In genomic region chr1:179002552-179003345, GRCh38 we compare ENCODE assay signal across 8 cellular contexts. TPM values are rescaled to one million over a fixed set of nuclear protein-coding genes. Genes with fewer than 3 reads are reported as not detected.
DNase-seq lines count a peak whose midpoint lies in the region; ATAC-seq, FAIRE-seq and TF ChIP-seq lines count a peak whose summit lies in the region.

No MANE protein-coding gene starts in this region.

- no peak for TF ChIP-seq EP300 in A549 (IDR thresholded peaks at IDR 0.05)

- H3K4me1 Mint-ChIP-seq in mesothelial cell of epicardium, result peaks cover 13% of the 10 kb centered on the region

- H3K27ac ChIP-seq in A549, result peak overlapping the region; percentile 61 to 67
- no peak overlapping the region for H3K27ac ChIP-seq in effector memory CD4-positive, alpha-beta T cell (ENCODE audit: insufficient read depth, low read length, poor library complexity, severe bottlenecking)

- ATAC-seq in A549, result peak; percentile 92 to 94
- ATAC-seq in GM18519 (IDR thresholded peaks at IDR 0.05; ENCODE audit: low FRiP score, unreplicated experiment), result peak; percentile 62
- ATAC-seq in HG03097 (IDR thresholded peaks at IDR 0.05; ENCODE audit: low FRiP score, unreplicated experiment), result peak; percentile 86

- CTCF ChIA-PET in A549 (lab: Yijun Ruan, JAX), result interaction anchor here (0.6 to 9.0 kb wide), 91 partner anchors 9 to 1055 kb away, joined by 3 to 352 read pairs (median 4); partner anchors contain the start of genes CLEC20A and TOR3A

- no peaks in the 10 kb centered on the region for H3K36me3 ChIP-seq in effector memory CD4-positive, alpha-beta T cell (ENCODE audit: control insufficient read depth, insufficient read depth, low read length)

- no peaks in the 10 kb centered on the region for H3K27me3 ChIP-seq in effector memory CD4-positive, alpha-beta T cell (replicated peaks; ENCODE audit: control insufficient read depth, insufficient read depth, low read length, poor library complexity, severe bottlenecking)

- no peaks in the 10 kb centered on the region for H3K9me3 Mint-ChIP-seq in mesothelial cell of epicardium

- TF ChIP-seq CTCF in A549 (IDR thresholded peaks at IDR 0.05) (peak; percentile 95), mesothelial cell of epicardium (IDR thresholded peaks at IDR 0.05; ENCODE audit: unreplicated experiment) (peak; percentile 95)

- no peak overlapping the region for H3K27ac Mint-ChIP-seq in mesothelial cell of epicardium

- H3K4me3 ChIP-seq in A549, result peak overlapping the region; percentile 16; the same call in 1 of the 3 replicates
- no peak overlapping the region for H3K4me3 ChIP-seq in effector memory CD4-positive, alpha-beta T cell (ENCODE audit: insufficient read depth, low read depth, low read length, poor library complexity, severe bottlenecking)

- H3K4me2 ChIP-seq in A549, result peak overlapping the region; percentile 65

- 24% methylated on average over 20 of the region's 20 CpGs for WGBS in A549 (ENCODE audit: missing lambda C conversion rate)

- TF ChIP-seq RAD21 in A549 (conservative IDR thresholded peaks at IDR 0.05 in 1 of 2, IDR thresholded peaks at IDR 0.05 in 1 of 2), result peak; percentile 96 to 98

- H3K9me3 ChIP-seq in A549, result no peaks in the 10 kb centered on the region
- no peaks in the 10 kb centered on the region for H3K9me3 ChIP-seq in effector memory CD4-positive, alpha-beta T cell (ENCODE audit: control insufficient read depth, low read length)

- H3K4me3 Mint-ChIP-seq in mesothelial cell of epicardium, result peak overlapping the region; percentile 16

- POLR2A ChIA-PET in A549 (lab: Yijun Ruan, JAX), result interaction anchor here (1.3 kb wide), 1 partner anchor 461 kb away, joined by 7 read pairs; no protein-coding TSS in a partner anchor

- no peaks in the 10 kb centered on the region for H3K27me3 Mint-ChIP-seq in mesothelial cell of epicardium (ENCODE audit: low read depth)

- H3K4me1 ChIP-seq in A549, result peaks cover 10% of the 10 kb centered on the region; the same call in 2 of the 3 replicates
- peaks cover 6% of the 10 kb centered on the region for H3K4me1 ChIP-seq in effector memory CD4-positive, alpha-beta T cell (ENCODE audit: control insufficient read depth, insufficient read depth, low read length, poor library complexity, severe bottlenecking)

- no peak for TF ChIP-seq POLR2A in A549 (IDR thresholded peaks at IDR 0.05; ENCODE audit: low read length)

- no peak for FAIRE-seq in A549 (lab: Jason Lieb, UNC)

- H3K36me3 Mint-ChIP-seq in mesothelial cell of epicardium, result no peaks in the 10 kb centered on the region

- DNase-seq in A549 (ENCODE audit: low read depth in 1 of 2, low spot score in 1 of 2), result peak; percentile 49 to 71
- DNase-seq in NCI-H748 (lab: John Stamatoyannopoulos, UW; ENCODE audit: unreplicated experiment), result peak; percentile 54
- peak; percentile 52 to 62 for DNase-seq in activated CD4-positive, alpha-beta T cell treated with anti-CD3 and anti-CD28 coated beads, Interleukin-2, amount 50 U/mL, for 4 hours
- DNase-seq in effector memory CD4-positive, alpha-beta T cell, result peak; percentile 22 to 45 (median 26)
- DNase-seq in mesothelial cell of epicardium (ENCODE audit: low spot score in 2 of 2, unreplicated experiment in 2 of 2), result peak; percentile 54 to 89
- DNase-seq in stimulated activated CD8-positive, alpha-beta memory T cell treated with anti-CD3 and anti-CD28 coated beads, Interleukin-15, amount 100 ng/mL, for 4 hours (ENCODE audit: low read depth in 2 of 2), result peak; percentile 27 to 28

TF ChIP-seq in A549, 52 proteins besides CTCF, POLR2A, EP300 and RAD21:
- TF ChIP-seq HOXB5 (CRISPR knock-in tag; IDR thresholded peaks at IDR 0.05) (no peak), SMC3 (IDR thresholded peaks at IDR 0.05) (peak; percentile 97)

RNA-seq across cellular contexts. Expression of gene FAM20B, which starts 22.9 kb away (rescaled TPM):
- 34.9 and 35.3 TPM in 2 replicates for polyA plus RNA-seq in A549 (2011; rRNA removed)
- 9.1 and 11.2 TPM in 2 replicates for polyA plus RNA-seq in A549 (2012; cell fraction: cytosol; rRNA removed)
- polyA plus RNA-seq in A549 (2012; cell fraction: nucleus; rRNA removed), result 4.5 and 6.5 TPM in 2 replicates
- 24.2 to 25.3 TPM (median 25.3 TPM) in 3 replicates for polyA plus RNA-seq in A549 (2017; fragmentation: RNase III; extraction: RNeasy Plus Mini Kit Qiagen cat#74134 plus additional on column Dnase treatment)
- 39.9 and 53.4 TPM in 2 replicates for polyA minus RNA-seq in A549 (2011; rRNA and poly(A)+ RNA removed)
- 49.5 to 56.8 TPM (median 52.2 TPM) in 3 replicates for total RNA-seq in mesothelial cell of epicardium
